Comparison of ENCODE assay signal across 1 cellular context in the genomic region with DNA sequence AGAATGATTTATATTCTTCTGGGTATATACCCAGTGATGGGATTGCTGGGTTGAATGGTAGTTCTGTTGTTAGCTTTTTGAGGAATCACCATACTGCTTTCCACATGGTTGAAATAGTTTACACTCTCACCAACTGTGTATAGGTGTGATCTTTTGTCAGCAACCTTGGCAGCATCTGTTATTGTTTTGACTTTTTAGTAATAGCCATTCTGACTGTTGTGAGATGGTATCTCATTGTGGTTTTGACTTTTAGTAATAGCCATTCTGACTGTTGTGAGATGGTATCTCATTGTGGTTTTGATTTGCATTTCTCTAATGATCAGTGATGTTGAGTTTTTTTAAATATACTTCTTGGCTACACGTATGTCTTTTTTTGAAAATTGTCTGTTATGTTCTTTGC. TPM values are rescaled to one million over a fixed set of nuclear protein-coding genes. Genes with fewer than 3 reads are reported as not detected.
"Had no signal": no experiment of that assay in that cellular context is flagged by ENCODE, and none has a peak within 500 bp of the region (broad histone marks: within the 10 kb centered on the region; RNA-seq: fewer than 3 reads in every experiment).

No MANE protein-coding gene starts in this region.

RNA-seq across cellular contexts. Expression of a gene that starts 43.4 kb away (rescaled TPM):
- polyA plus RNA-seq: aorta had no signal
